8 cellular contexts compared by ENCODE assay signal in genomic region chr3:33441322-33441976, GRCh38. TPM values are rescaled to one million over a fixed set of nuclear protein-coding genes. Genes with fewer than 3 reads are reported as not detected.
A peak's percentile ranks its signal among the peaks of the same experiment; 100 is the strongest.
DNase-seq lines count a peak whose midpoint lies in the region; ATAC-seq and TF ChIP-seq lines count a peak whose summit lies in the region.

No MANE protein-coding gene starts in this region.

- peaks cover 30% of the 10 kb centered on the region for H4K20me1 ChIP-seq in Karpas-422 (ENCODE audit: insufficient read depth, low read depth, low read length)

- H3K9ac ChIP-seq in Karpas-422 (ENCODE audit: low read length): peak overlapping the region; percentile 96

- H3K9me2 ChIP-seq in Karpas-422 (replicated peaks; ENCODE audit: insufficient read depth, low read length): no peaks in the 10 kb centered on the region

- peaks cover 35% of the 10 kb centered on the region for H3K4me1 Mint-ChIP-seq in dendritic cell treated with granulocyte-macrophage colony-stimulating factor and Interleukin-4, amounts not matched to agents 40 ng/mL and 50 ng/mL, for 4 days (ENCODE audit: low read depth)

- no peaks in the 10 kb centered on the region for H3K27me3 ChIP-seq in Karpas-422 (ENCODE audit: low read length)

- DNase-seq in Karpas-422 (no peak), mucosa of descending colon (peak in 1 of 3 donors; percentile 81), NCI-H2227 treated with DMSO at 0.1 percent for 48 hours (lab: John Stamatoyannopoulos, UW) (no peak), iPS-NIHi7 (ENCODE audit: extremely low spot score) (no peak)

- no peak overlapping the region; the same call in 1 of the 2 replicates for H2AFZ ChIP-seq in Karpas-422 (ENCODE audit: low read length)

- peak overlapping the region; percentile 86 for H3K4me2 ChIP-seq in Karpas-422 (ENCODE audit: low read depth, low read length, poor library complexity, severe bottlenecking)

- H3K4me3 Mint-ChIP-seq in dendritic cell treated with granulocyte-macrophage colony-stimulating factor and Interleukin-4, amounts not matched to agents 40 ng/mL and 50 ng/mL, for 4 days: peak overlapping the region; percentile 100

- H3K4me3 ChIP-seq in Karpas-422 (ENCODE audit: low read length) (peak overlapping the region; percentile 88), mucosa of descending colon (peak overlapping the region; percentile 91)

- H3K36me3 ChIP-seq in Karpas-422 (ENCODE audit: insufficient read depth, low read length): no peaks in the 10 kb centered on the region
- H3K36me3 ChIP-seq in mucosa of descending colon (ENCODE audit: low read depth): peaks cover 6% of the 10 kb centered on the region

- H3K27ac Mint-ChIP-seq in dendritic cell treated with granulocyte-macrophage colony-stimulating factor and Interleukin-4, amounts not matched to agents 40 ng/mL and 50 ng/mL, for 4 days: peak overlapping the region; percentile 100

- ATAC-seq in mucosa of descending colon: no peak
- no peak for ATAC-seq in GM19397 (IDR thresholded peaks at IDR 0.05; ENCODE audit: unreplicated experiment)
- no peak for ATAC-seq in HG02852 (IDR thresholded peaks at IDR 0.05; ENCODE audit: unreplicated experiment)

- H3K9me3 ChIP-seq in Karpas-422 (ENCODE audit: low read length) (no peaks in the 10 kb centered on the region), mucosa of descending colon (no peaks in the 10 kb centered on the region)

- H3K4me1 ChIP-seq in Karpas-422 (ENCODE audit: low read length) (peaks cover 30% of the 10 kb centered on the region), mucosa of descending colon (ENCODE audit: low read depth) (peaks cover 13% of the 10 kb centered on the region)

- H3K36me3 Mint-ChIP-seq in dendritic cell treated with granulocyte-macrophage colony-stimulating factor and Interleukin-4, amounts not matched to agents 40 ng/mL and 50 ng/mL, for 4 days (ENCODE audit: low read depth): peaks cover 17% of the 10 kb centered on the region

- H3K9me3 Mint-ChIP-seq in dendritic cell treated with granulocyte-macrophage colony-stimulating factor and Interleukin-4, amounts not matched to agents 40 ng/mL and 50 ng/mL, for 4 days: no peaks in the 10 kb centered on the region

- TF ChIP-seq CTCF in 22Rv1 (IDR thresholded peaks at IDR 0.05): no peak
- no peak for TF ChIP-seq CTCF in mucosa of descending colon (IDR thresholded peaks at IDR 0.05)

- H3K27me3 Mint-ChIP-seq in dendritic cell treated with granulocyte-macrophage colony-stimulating factor and Interleukin-4, amounts not matched to agents 40 ng/mL and 50 ng/mL, for 4 days: no peaks in the 10 kb centered on the region

- peaks cover 34% of the 10 kb centered on the region for H3K79me2 ChIP-seq in Karpas-422 (ENCODE audit: low read length)

- H3K27ac ChIP-seq in 22Rv1: peak overlapping the region; percentile 98
- H3K27ac ChIP-seq in Karpas-422 (ENCODE audit: low read length): peak overlapping the region; percentile 98

- intact Hi-C loops in dendritic cell treated with granulocyte-macrophage colony-stimulating factor and Interleukin-4, amounts not matched to agents 40 ng/mL and 50 ng/mL, for 4 days (cut with micrococcal nuclease): no loop called here
- intact Hi-C loops in mucosa of descending colon (cut with DNase I, micrococcal nuclease): no loop called here

RNA-seq across cellular contexts. Expression of gene UBP1, which starts 1.2 kb away (rescaled TPM):
- total RNA-seq in Karpas-422 (2014; rRNA removed; shearing (Covaris generic); ENCODE audit: low replicate concordance): 86.8 and 95.7 TPM in 2 replicates
- total RNA-seq in mucosa of descending colon: 10 to 100 TPM; 62.1 to 90.9 (median 64.3) TPM
